Comparison of ENCODE assay signal across 8 cellular contexts in genomic region chr16:87025681-87026080, GRCh38.
"Had no signal": no experiment of that assay in that cellular context is flagged by ENCODE, and none has a peak within 500 bp of the region (broad histone marks: within the 10 kb centered on the region; RNA-seq: fewer than 3 reads in every experiment).

No MANE protein-coding gene starts in this region.

- H3K4me3 ChIP-seq: GM12878 had no signal

- FAIRE-seq: G401.6, GM12878, GM12891, GM12892, GM18507, GM19239 had no signal

- DNase-seq: GDM1, GF-D8 had no signal
